In genomic region chr2:102020596-102021170, GRCh38 we compare ENCODE assay signal across 8 cellular contexts. TPM values are rescaled to one million over a fixed set of nuclear protein-coding genes. Genes with fewer than 3 reads are reported as not detected.
DNase-seq lines count a peak whose midpoint lies in the region; ATAC-seq, FAIRE-seq and TF ChIP-seq lines count a peak whose summit lies in the region.

No MANE protein-coding gene starts in this region.

- peak; percentile 97 to 99 (median 99) for TF ChIP-seq CTCF in ascending aorta (IDR thresholded peaks at IDR 0.05)
- peak; percentile 97 to 100 (median 98) for TF ChIP-seq CTCF in gastrocnemius medialis (IDR thresholded peaks at IDR 0.05 in 4 of 5, conservative IDR thresholded peaks at IDR 0.05 in 1 of 5)

- DNase-seq in Daoy (ENCODE audit: low read depth) (peak; percentile 83), H54 (ENCODE audit: insufficient read length, low spot score) (peak; percentile 67), NAMALWA (ENCODE audit: low spot score) (peak; percentile 72), T1000 (lab: John Stamatoyannopoulos, UW) (peak; percentile 78), ascending aorta (ENCODE audit: low spot score in 2 of 2) (peak; percentile 69 to 94), hepatic stellate cell (ENCODE audit: low spot score) (peak; percentile 81), gastrocnemius medialis (peak; percentile 77 to 87), cerebellar nuclear complex (lab: John Stamatoyannopoulos, UW) (no peak)

- in situ Hi-C loops in gastrocnemius medialis (cut with MboI; ENCODE audit: low sequenced_read_pairs in 4 of 4) = loop anchor here (5.0 to 25.0 kb wide), 6 partner anchors 134 to 417 kb away; no protein-coding TSS in a partner anchor

- H3K27me3 ChIP-seq in ascending aorta = no peaks in the 10 kb centered on the region
- no peaks in the 10 kb centered on the region for H3K27me3 ChIP-seq in gastrocnemius medialis

- peak; percentile 20 for FAIRE-seq in H54 (lab: Jason Lieb, UNC)

- H3K4me1 ChIP-seq in ascending aorta (peaks cover 0 to 3% of the 10 kb centered on the region in 2 donors), gastrocnemius medialis (peaks cover 3 to 19% of the 10 kb centered on the region in 2 donors)

- H3K36me3 ChIP-seq in ascending aorta (no peaks in the 10 kb centered on the region), gastrocnemius medialis (no peaks in the 10 kb centered on the region)

- intact Hi-C loops in ascending aorta (cut with DNase I) = loop anchor here (1.0 to 5.0 kb wide), 5 partner anchors 50 to 337 kb away; partner anchors contain the start of genes IL18R1 and IL1RL2
- intact Hi-C loops in gastrocnemius medialis (cut with DNase I; ENCODE audit: low total_unique reads) = loop anchor here (1.0 to 5.0 kb wide), 4 partner anchors 146 to 337 kb away; partner anchors contain the start of genes IL18R1 and IL1RL2

- H3K27ac ChIP-seq in ascending aorta (no peak overlapping the region), gastrocnemius medialis (no peak overlapping the region)

- H3K4me3 ChIP-seq in ascending aorta (no peak overlapping the region), gastrocnemius medialis (no peak overlapping the region)

- H3K9me3 ChIP-seq in ascending aorta (no peaks in the 10 kb centered on the region), gastrocnemius medialis (no peaks in the 10 kb centered on the region)

- peak; percentile 82 to 97 for ATAC-seq in gastrocnemius medialis

- TF ChIP-seq POLR2A in H54 (IDR thresholded peaks at IDR 0.05; ENCODE audit: low read depth, low read length) = no peak
- TF ChIP-seq POLR2A in gastrocnemius medialis (IDR thresholded peaks at IDR 0.05) = no peak

RNA-seq across cellular contexts. Expression of gene IL1R2, which starts 28.9 kb away (rescaled TPM):
- total RNA-seq in Daoy (2014; rRNA removed; shearing (Covaris generic)) = not detected in 2 replicates
- total RNA-seq in ascending aorta (25.4 TPM), gastrocnemius medialis (10 to 100 TPM in 1 of 4 donors, 1 to 10 TPM in 3; 2.1 to 13.1 (median 5.8) TPM)

Comparison
In these comparisons a context has a peak if more than half of its experiments do, and no peak if none do; other contexts are left out.
1. DNase-seq: peak in Daoy (single experiment), H54 (single experiment), NAMALWA (single experiment), T1000 (single experiment), ascending aorta (2 of 2), hepatic stellate cell (single experiment) and gastrocnemius medialis (2 of 2); none in cerebellar nuclear complex (0 of 2).